19 cellular contexts compared by ENCODE assay signal in genomic region chr16:83109736-83110135, GRCh38.
"Had no signal": no experiment of that assay in that cellular context is flagged by ENCODE, and none has a peak within 500 bp of the region (broad histone marks: within the 10 kb centered on the region; RNA-seq: fewer than 3 reads in every experiment).

No MANE protein-coding gene starts in this region.

- H3K27me3 ChIP-seq: cardiac muscle cell, esophagus squamous epithelium had no signal

- H3K27ac ChIP-seq: cardiac muscle cell, esophagus squamous epithelium had no signal

- H3K4me3 ChIP-seq: cardiac muscle cell, esophagus squamous epithelium had no signal

- DNase-seq: activated CD4-positive, alpha-beta memory T cell treated with anti-CD3 and anti-CD28 coated beads, Interleukin-2, amount 10 ng/mL, durations not matched to agents 7 days and 5 days; activated CD4-positive, alpha-beta T cell treated with anti-CD3 and anti-CD28 coated beads for 4 hours; activated CD8-positive, alpha-beta memory T cell treated with anti-CD3 and anti-CD28 coated beads, Interleukin-2, amount 10 ng/mL, durations not matched to agents 7 days and 5 days; activated naive CD4-positive, alpha-beta T cell; activated naive CD8-positive, alpha-beta T cell treated with anti-CD3 and anti-CD28 coated beads for 36 hours; amygdala; dermis blood vessel endothelial cell; effector memory CD4-positive, alpha-beta T cell; esophagus squamous epithelium; head of caudate nucleus; midbrain; nephron progenitor cell; nucleus accumbens; retina; stimulated activated CD4-positive, alpha-beta T cell treated with anti-CD3 and anti-CD28 coated beads, Interleukin-12 subunit alpha, Interleukin-12 subunit beta, amount 100 ng/mL, for 4 hours; stimulated activated CD4-positive, alpha-beta T cell treated with anti-CD3 and anti-CD28 coated beads, Interleukin-1b, Interleukin-23, amount 100 ng/mL, for 48 hours; stimulated activated CD8-positive, alpha-beta memory T cell treated with anti-CD3 and anti-CD28 coated beads, Interleukin-4, amount 100 ng/mL, for 48 hours; stimulated activated naive CD4-positive, alpha-beta T cell had no signal

- H3K36me3 ChIP-seq: cardiac muscle cell, esophagus squamous epithelium had no signal

- H3K4me1 ChIP-seq: esophagus squamous epithelium had no signal

- H3K9me3 ChIP-seq: esophagus squamous epithelium had no signal
